17 cellular contexts compared by ENCODE assay signal in the genomic region with DNA sequence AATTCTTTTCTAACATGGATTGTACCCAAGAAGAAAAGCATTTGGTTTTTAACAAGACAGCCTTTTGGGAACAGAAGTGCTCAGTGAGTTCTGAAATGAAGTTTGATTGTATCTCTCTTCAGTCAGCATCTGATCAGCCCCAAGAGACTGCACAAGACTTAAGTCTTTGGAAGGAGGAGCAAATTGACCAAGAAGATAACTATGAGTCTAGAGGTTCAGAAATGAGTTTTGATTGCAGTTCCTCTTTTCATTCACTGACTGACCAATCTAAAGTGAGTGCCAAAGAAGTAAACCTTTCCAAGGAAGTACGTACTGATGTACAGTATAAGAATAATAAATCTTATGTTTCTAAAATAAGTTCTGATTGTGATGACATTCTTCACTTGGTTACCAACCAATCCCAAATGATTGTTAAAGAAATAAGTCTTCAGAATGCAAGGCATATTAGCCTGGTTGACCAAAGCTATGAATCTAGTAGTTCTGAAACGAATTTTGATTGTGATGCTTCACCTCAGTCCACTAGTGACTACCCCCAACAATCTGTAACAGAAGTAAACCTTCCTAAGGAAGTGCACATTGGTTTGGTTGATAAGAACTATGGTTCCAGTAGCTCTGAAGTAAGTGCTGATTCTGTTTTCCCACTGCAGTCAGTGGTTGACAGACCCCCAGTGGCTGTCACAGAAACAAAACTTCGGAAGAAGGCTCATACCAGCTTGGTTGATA. TPM values are rescaled to one million over a fixed set of nuclear protein-coding genes. Genes with fewer than 3 reads are reported as not detected.
DNase-seq lines count a peak whose midpoint lies in the region; ATAC-seq lines count a peak whose summit lies in the region.
"Had no signal": no experiment of that assay in that cellular context is flagged by ENCODE, and none has a peak within 500 bp of the region (broad histone marks: within the 10 kb centered on the region; RNA-seq: fewer than 3 reads in every experiment).

No MANE protein-coding gene starts in this region.

- DNase-seq in left lobe of liver (ENCODE audit: low spot score) (no peak), T-cell (no peak), NCI-H146 (lab: John Stamatoyannopoulos, UW) (no peak), SW 1271 (lab: John Stamatoyannopoulos, UW) (no peak)
- DNase-seq: ACHN; activated T-cell treated with anti-CD3 and anti-CD28 coated beads, Interleukin-2, amount 50 U/mL, for 24 hours; CD4-positive, alpha-beta memory T cell; effector memory CD4-positive, alpha-beta T cell; kidney; NCI-H2029 treated with DMSO at 0.1 percent for 48 hours; NCI-H524 treated with DMSO at 0.1 percent for 48 hours; stimulated activated naive CD8-positive, alpha-beta T cell treated with anti-CD3 and anti-CD28 coated beads, Interleukin-15, amount 100 ng/mL, for 72 hours had no signal

- H3K4me3 Mint-ChIP-seq in T-cell, result no peak overlapping the region
- H3K4me3 Mint-ChIP-seq: activated T-cell treated with anti-CD3 and anti-CD28 coated beads, Interleukin-2, amount 50 U/mL, for 24 hours; CD4-positive, alpha-beta memory T cell; stimulated activated naive CD8-positive, alpha-beta T cell treated with anti-CD3 and anti-CD28 coated beads, Interleukin-15, amount 100 ng/mL, for 72 hours had no signal

- no peaks in the 10 kb centered on the region for H3K4me1 Mint-ChIP-seq in T-cell
- H3K4me1 Mint-ChIP-seq: CD4-positive, alpha-beta memory T cell; stimulated activated naive CD8-positive, alpha-beta T cell treated with anti-CD3 and anti-CD28 coated beads, Interleukin-15, amount 100 ng/mL, for 72 hours had no signal

- ATAC-seq in GM18499 (IDR thresholded peaks at IDR 0.05; ENCODE audit: insufficient read depth, unreplicated experiment) (peak; percentile 63), GM19395 (IDR thresholded peaks at IDR 0.05; ENCODE audit: unreplicated experiment) (peak; percentile 93), HG02852 (IDR thresholded peaks at IDR 0.05; ENCODE audit: unreplicated experiment) (peak; percentile 86), HG03460 (IDR thresholded peaks at IDR 0.05; ENCODE audit: unreplicated experiment) (peak; percentile 82), left lobe of liver (no peak), T-cell (replicated peaks in 1 of 4) (no peak)
- ATAC-seq: stimulated activated naive CD8-positive, alpha-beta T cell treated with anti-CD3 and anti-CD28 coated beads, Interleukin-15, amount 100 ng/mL, for 72 hours had no signal

- POLR2A ChIA-PET in T-cell (lab: Charles Lee), result no interaction called here

- H3K36me3 Mint-ChIP-seq in T-cell, result peaks cover 20% of the 10 kb centered on the region

- peaks cover 0 to 12% (median 0%) of the 10 kb centered on the region in 3 donors for H3K9me3 Mint-ChIP-seq in T-cell

- CTCF ChIA-PET in T-cell (lab: Charles Lee), result no interaction called here

- no peaks in the 10 kb centered on the region for H3K27me3 Mint-ChIP-seq in T-cell
- H3K27me3 Mint-ChIP-seq: activated T-cell treated with anti-CD3 and anti-CD28 coated beads, Interleukin-2, amount 50 U/mL, for 24 hours; CD4-positive, alpha-beta memory T cell; stimulated activated naive CD8-positive, alpha-beta T cell treated with anti-CD3 and anti-CD28 coated beads, Interleukin-15, amount 100 ng/mL, for 72 hours had no signal

- no peak overlapping the region for H3K27ac Mint-ChIP-seq in T-cell
- H3K27ac Mint-ChIP-seq: activated T-cell treated with anti-CD3 and anti-CD28 coated beads, Interleukin-2, amount 50 U/mL, for 24 hours; CD4-positive, alpha-beta memory T cell; stimulated activated naive CD8-positive, alpha-beta T cell treated with anti-CD3 and anti-CD28 coated beads, Interleukin-15, amount 100 ng/mL, for 72 hours had no signal

RNA-seq across cellular contexts. Expression of a gene that starts 31.2 kb away (rescaled TPM):
- 4.5 TPM for total RNA-seq in left lobe of liver
- 10 to 100 TPM; 13.5 to 21.3 (median 14.8) TPM for total RNA-seq in T-cell
- total RNA-seq: HT-29 had no signal

Comparison
In these comparisons a context has a peak if more than half of its experiments do, and no peak if none do; other contexts are left out.
1. ATAC-seq: peak in GM18499 (single experiment), GM19395 (single experiment), HG02852 (single experiment) and HG03460 (single experiment); none in left lobe of liver (single experiment) and T-cell (0 of 4).